ENCODE assay signal across 11 cellular contexts in genomic region chr12:92898755-92899154, GRCh38. TPM values are rescaled to one million over a fixed set of nuclear protein-coding genes. Genes with fewer than 3 reads are reported as not detected.
DNase-seq lines count a peak whose midpoint lies in the region; ATAC-seq, FAIRE-seq and TF ChIP-seq lines count a peak whose summit lies in the region.
"Had no signal": no experiment of that assay in that cellular context is flagged by ENCODE, and none has a peak within 500 bp of the region (broad histone marks: within the 10 kb centered on the region; RNA-seq: fewer than 3 reads in every experiment).

No MANE protein-coding gene starts in this region.

- TF ChIP-seq POLR2A in esophagus muscularis mucosa (IDR thresholded peaks at IDR 0.05; ENCODE audit: low read depth) = no peak

- H3K27me3 ChIP-seq in Caco-2 (replicated peaks; ENCODE audit: control insufficient read depth, insufficient read depth, low read length) (no peaks in the 10 kb centered on the region), PC-3 (ENCODE audit: low read length) (no peaks in the 10 kb centered on the region), esophagus muscularis mucosa (no peaks in the 10 kb centered on the region)

- peak overlapping the region; percentile 75 for H3K4me2 ChIP-seq in PC-3 (ENCODE audit: low read length)

- H3K4me1 ChIP-seq in Caco-2 = peaks cover 18% of the 10 kb centered on the region
- peaks cover 30% of the 10 kb centered on the region for H3K4me1 ChIP-seq in PC-3 (ENCODE audit: insufficient read depth, low read length)
- H3K4me1 ChIP-seq in esophagus muscularis mucosa = peaks cover 20 to 35% (median 28%) of the 10 kb centered on the region in 4 donors

- H3K36me3 ChIP-seq in Caco-2 (ENCODE audit: control insufficient read depth, insufficient read depth, low read length) (no peaks in the 10 kb centered on the region; the same call in 1 of the 2 replicates), PC-3 (ENCODE audit: low read depth, low read length) (no peaks in the 10 kb centered on the region), esophagus muscularis mucosa (peaks cover 0 to 8% (median 0%) of the 10 kb centered on the region in 4 donors)

- H2AFZ ChIP-seq in PC-3 (ENCODE audit: low read length) = 0 out of 2 replicates have a peak overlapping the region, but pooled peaks have one; percentile 60

- no peaks in the 10 kb centered on the region for H4K20me1 ChIP-seq in PC-3 (ENCODE audit: low read length)

- H3K4me3 ChIP-seq in Caco-2 (ENCODE audit: low read depth, low read length) = no peak overlapping the region
- H3K4me3 ChIP-seq in PC-3 (ENCODE audit: low read length) = 0 out of 2 replicates have a peak overlapping the region, but pooled peaks have one; percentile 1
- no peak overlapping the region for H3K4me3 ChIP-seq in esophagus muscularis mucosa

- POLR2A ChIA-PET in Caco-2 (lab: Charles Lee) (no interaction called here), PC-3 (lab: Charles Lee; ENCODE audit: unreplicated experiment) (interaction anchor here (0.9 kb wide), 1 partner anchor 31 kb away, joined by 3 read pairs; the partner anchor contains the start of gene EEA1)

- no peak for FAIRE-seq in GM19239 (lab: Jason Lieb, UNC)

- H3K4me3 Mint-ChIP-seq in Caco-2 (ENCODE audit: unreplicated experiment) = no peak overlapping the region

- peaks cover 40% of the 10 kb centered on the region for H3K36me3 Mint-ChIP-seq in Caco-2 (ENCODE audit: insufficient read depth, unreplicated experiment)

- intact Hi-C loops in Caco-2 (cut with micrococcal nuclease; ENCODE audit: unreplicated experiment) = no loop called here
- intact Hi-C loops in PC-3 (cut with micrococcal nuclease) = loop anchor here (1.0 kb wide), 1 partner anchor 29 kb away; no protein-coding TSS in a partner anchor
- intact Hi-C loops in esophagus muscularis mucosa (cut with DNase I) = no loop called here

- CTCF ChIA-PET in Caco-2 (lab: Charles Lee) = interaction anchor here (0.6 kb wide), 1 partner anchor 68 kb away, joined by 4 read pairs; no protein-coding TSS in a partner anchor
- CTCF ChIA-PET in PC-3 (lab: Charles Lee) = no interaction called here

- BruUV-seq in Caco-2 (replicated peaks; lab: Mats Ljungman, UMichigan) (no TSS peak), PC-3 (replicated peaks; lab: Mats Ljungman, UMichigan) (no TSS peak)

- TF ChIP-seq CTCF in Caco-2 (IDR thresholded peaks at IDR 0.05; ENCODE audit: insufficient read depth in 1 of 2, low read depth in 1 of 2, low read length in 1 of 2, severe bottlenecking in 1 of 2, unreplicated experiment in 1 of 2) (no peak), PC-3 (conservative IDR thresholded peaks at IDR 0.05; ENCODE audit: low read depth, low read length) (no peak), esophagus muscularis mucosa (IDR thresholded peaks at IDR 0.05) (no peak)

- TF ChIP-seq EP300 in esophagus muscularis mucosa (IDR thresholded peaks at IDR 0.05) = no peak

- no peaks in the 10 kb centered on the region for H3K27me3 Mint-ChIP-seq in Caco-2 (ENCODE audit: insufficient read depth, unreplicated experiment)

- H3K9ac ChIP-seq in PC-3 (ENCODE audit: low read length) = no peak overlapping the region

- H3K27ac ChIP-seq in PC-3 (ENCODE audit: low read length) (peak overlapping the region; percentile 82), esophagus muscularis mucosa (replicated peaks in 1 of 4) (peak overlapping the region; percentile 78 to 86 (median 84))

- H3K9me3 ChIP-seq in Caco-2 = no peaks in the 10 kb centered on the region
- H3K9me3 ChIP-seq in PC-3 (ENCODE audit: low read length) = no peaks in the 10 kb centered on the region
- no peaks in the 10 kb centered on the region for H3K9me3 ChIP-seq in esophagus muscularis mucosa

- H3K27ac Mint-ChIP-seq in Caco-2 (ENCODE audit: unreplicated experiment) = peak overlapping the region; percentile 44

- H3K9me3 Mint-ChIP-seq in Caco-2 (ENCODE audit: unreplicated experiment) = no peaks in the 10 kb centered on the region

- H3F3A ChIP-seq in PC-3 (ENCODE audit: low read length, unreplicated experiment) = peaks cover 10% of the 10 kb centered on the region

- DNase-seq in Caco-2 = no peak
- DNase-seq in PC-3 = peak; percentile 60
- DNase-seq in esophagus muscularis mucosa (ENCODE audit: extremely low spot score) = no peak
- peak; percentile 51 for DNase-seq in renal cortical epithelial cell (ENCODE audit: low read depth)
- no peak for DNase-seq in dermis blood vessel endothelial cell
- no peak for DNase-seq in GM19239 (ENCODE audit: insufficient read length, low spot score)
- no peak for DNase-seq in NCI-H128 (lab: John Stamatoyannopoulos, UW; ENCODE audit: unreplicated experiment)
- DNase-seq in NCI-H1694 treated with DMSO at 0.1 percent for 48 hours (lab: John Stamatoyannopoulos, UW) = no peak
- DNase-seq: activated naive CD4-positive, alpha-beta T cell treated with anti-CD3 and anti-CD28 coated beads, Interleukin-2, amount 50 U/mL, for 16 hours; KBM-7; NCI-H774 had no signal

- peak; percentile 23; the same call in 1 of the 2 replicates for ATAC-seq in PC-3

- no peaks in the 10 kb centered on the region for H3K9me2 ChIP-seq in PC-3 (replicated peaks; ENCODE audit: low read length)

- H3K4me1 Mint-ChIP-seq in Caco-2 (ENCODE audit: low read depth, unreplicated experiment) = peaks cover 15% of the 10 kb centered on the region

- H3K79me2 ChIP-seq in PC-3 (ENCODE audit: low read length) = peaks cover 41% of the 10 kb centered on the region

RNA-seq across cellular contexts. Expression of gene EEA1, which starts 30.3 kb away (rescaled TPM):
- total RNA-seq in Caco-2 (2022) (68.9 TPM in 2 replicates), PC-3 (2014; rRNA removed) (7.9 and 11.9 TPM in 2 replicates), esophagus muscularis mucosa (10 to 100 TPM; 15.7 to 31.1 (median 24.1) TPM), renal cortical epithelial cell (13.9 and 43.4 TPM in 2 replicates), dermis blood vessel endothelial cell (23.0 and 49.5 TPM in 2 replicates)

Comparison
In these comparisons a context has a peak if more than half of its experiments do, and no peak if none do; other contexts are left out.
1. DNase-seq: peak in PC-3 (single experiment) and renal cortical epithelial cell (single experiment); none in Caco-2 (0 of 2), esophagus muscularis mucosa (single experiment), dermis blood vessel endothelial cell (single experiment), GM19239 (single experiment), NCI-H128 (single experiment) and NCI-H1694 treated with DMSO at 0.1 percent for 48 hours (single experiment).